ENCODE assay signal across 8 cellular contexts in the genomic region with DNA sequence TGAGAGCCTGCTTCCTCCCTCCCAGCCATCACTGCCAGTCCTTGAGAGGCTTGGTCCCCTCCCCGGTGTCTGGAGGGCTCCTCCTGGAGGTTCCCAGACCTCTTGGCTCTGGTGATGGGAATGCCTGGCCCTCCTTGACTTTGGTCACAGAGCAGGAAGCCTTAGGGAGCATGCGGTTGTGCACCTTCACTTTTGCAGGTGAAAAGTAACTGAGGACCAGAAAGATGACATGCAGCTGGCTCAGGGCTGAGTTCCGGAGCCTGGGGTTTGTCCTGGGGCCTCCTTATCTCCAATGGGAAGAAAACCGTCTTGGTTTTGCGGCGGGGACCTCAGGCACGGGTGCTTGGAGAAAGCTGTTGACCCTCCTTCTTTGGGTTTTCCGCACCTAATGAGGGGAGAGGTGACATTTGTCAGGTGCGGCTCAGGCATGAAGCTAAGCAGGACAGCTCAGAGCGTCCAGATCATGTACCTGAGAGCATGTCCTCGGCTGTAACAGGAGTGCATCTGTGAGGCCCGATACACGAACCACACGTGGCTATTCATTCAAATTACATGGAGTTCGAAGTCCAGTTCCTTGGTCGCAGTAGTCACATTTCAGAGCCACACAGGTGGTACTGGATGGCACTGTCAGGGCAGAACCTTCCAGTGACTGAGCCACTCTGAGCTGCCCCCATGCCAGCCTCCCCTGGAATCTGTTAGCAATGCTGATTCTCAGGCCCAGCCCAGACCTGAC. TPM values are rescaled to one million over a fixed set of nuclear protein-coding genes. Genes with fewer than 3 reads are reported as not detected.
A peak's percentile ranks its signal among the peaks of the same experiment; 100 is the strongest.
DNase-seq lines count a peak whose midpoint lies in the region; ATAC-seq lines count a peak whose summit lies in the region.

No MANE protein-coding gene starts in this region.

- no peaks in the 10 kb centered on the region for H3K9me3 ChIP-seq in stomach smooth muscle (ENCODE audit: control insufficient read depth in 2 of 2, low read length in 2 of 2)

- ATAC-seq in activated CD4-positive, alpha-beta T cell treated with anti-CD3 and anti-CD28 coated beads for 36 hours = no peak
- ATAC-seq in left colon (peak; percentile 48), GM21717 (IDR thresholded peaks at IDR 0.05; ENCODE audit: unreplicated experiment) (no peak)

- H3K9ac ChIP-seq in stomach smooth muscle (ENCODE audit: low read length in 2 of 2) = no peak overlapping the region

- H3K27me3 Mint-ChIP-seq in activated CD4-positive, alpha-beta T cell treated with anti-CD3 and anti-CD28 coated beads for 36 hours = no peaks in the 10 kb centered on the region

- H3K4me1 ChIP-seq in stomach smooth muscle (ENCODE audit: control insufficient read depth, insufficient read depth, low read length) = peaks cover 6% of the 10 kb centered on the region

- H3K27ac Mint-ChIP-seq in activated CD4-positive, alpha-beta T cell treated with anti-CD3 and anti-CD28 coated beads for 36 hours = peak overlapping the region; percentile 97

- H3K9me3 Mint-ChIP-seq in activated CD4-positive, alpha-beta T cell treated with anti-CD3 and anti-CD28 coated beads for 36 hours (ENCODE audit: low read depth) = peaks cover 2% of the 10 kb centered on the region

- peaks cover 4 to 5% of the 10 kb centered on the region in 2 donors for H3K27me3 ChIP-seq in stomach smooth muscle (ENCODE audit: control insufficient read depth in 1 of 2, insufficient read depth in 2 of 2, low read length in 2 of 2)

- no peaks in the 10 kb centered on the region for H3K36me3 ChIP-seq in stomach smooth muscle (ENCODE audit: control insufficient read depth in 2 of 2, insufficient read depth in 2 of 2, low read length in 2 of 2)

- H3K4me1 Mint-ChIP-seq in activated CD4-positive, alpha-beta T cell treated with anti-CD3 and anti-CD28 coated beads for 36 hours = peaks cover 50% of the 10 kb centered on the region

- DNase-seq in activated CD4-positive, alpha-beta T cell treated with anti-CD3 and anti-CD28 coated beads for 36 hours = no peak
- no peak for DNase-seq in activated CD4-positive, alpha-beta T cell treated with anti-CD3 and anti-CD28 coated beads, Interleukin-2, amount 50 U/mL, for 1 hour
- peak; percentile 85 for DNase-seq in SW480 (ENCODE audit: low spot score)
- DNase-seq in left colon = no peak
- no peak for DNase-seq in dermis blood vessel endothelial cell
- DNase-seq in NK-92 treated with Interleukin-12 subunit alpha and Interleukin-12 subunit beta, amount 100 ng/mL, for 24 hours (lab: John Stamatoyannopoulos, UW) = no peak

- H3K4me3 ChIP-seq in stomach smooth muscle (ENCODE audit: low read length in 2 of 2) = peak overlapping the region; percentile 4 to 66

- CTCF ChIA-PET in activated CD4-positive, alpha-beta T cell treated with anti-CD3 and anti-CD28 coated beads for 36 hours (lab: Charles Lee) = interaction anchor here (0.8 to 1.1 kb wide), 3 partner anchors 11 to 79 kb away, joined by 3 to 4 read pairs (median 3); no protein-coding TSS in a partner anchor

- peaks cover 13% of the 10 kb centered on the region for H3K36me3 Mint-ChIP-seq in activated CD4-positive, alpha-beta T cell treated with anti-CD3 and anti-CD28 coated beads for 36 hours (ENCODE audit: low read depth)

- H3K4me3 Mint-ChIP-seq in activated CD4-positive, alpha-beta T cell treated with anti-CD3 and anti-CD28 coated beads for 36 hours = peak overlapping the region; percentile 77

- H3K27ac ChIP-seq in stomach smooth muscle (ENCODE audit: low read length) = peak overlapping the region; percentile 31

- intact Hi-C loops in activated CD4-positive, alpha-beta T cell treated with anti-CD3 and anti-CD28 coated beads for 36 hours (cut with DNase I, micrococcal nuclease) = loop anchor here in 1 of 2 experiments (5.0 to 10.0 kb wide), 4 partner anchors 516 to 1611 kb away; partner anchors contain the start of genes PKNOX1, PRDM15 and UBASH3A
- intact Hi-C loops in left colon (cut with DNase I, micrococcal nuclease) = no loop called here

- POLR2A ChIA-PET in activated CD4-positive, alpha-beta T cell treated with anti-CD3 and anti-CD28 coated beads for 36 hours (lab: Charles Lee) = interaction anchor here (2.3 kb wide), 1 partner anchor 9 kb away, joined by 8 read pairs; no protein-coding TSS in a partner anchor

RNA-seq across cellular contexts. Expression of gene MX2, which starts 0.6 kb away (rescaled TPM):
- 10 to 100 TPM; 30.7 to 40.4 TPM for total RNA-seq in activated CD4-positive, alpha-beta T cell treated with anti-CD3 and anti-CD28 coated beads for 36 hours
- total RNA-seq in left colon (1 to 10 TPM; 3.8 TPM), dermis blood vessel endothelial cell (0.19 and 0.85 TPM in 2 replicates)

RNA-seq across cellular contexts. Expression of gene FAM3B, which starts 44.6 kb away (rescaled TPM):
- total RNA-seq in activated CD4-positive, alpha-beta T cell treated with anti-CD3 and anti-CD28 coated beads for 36 hours = not detected
- 1 to 10 TPM in 1 of 2 donors, under 1 TPM in 1; 0.98 to 1.2 TPM for total RNA-seq in left colon
- not detected in 2 replicates for total RNA-seq in dermis blood vessel endothelial cell

Comparison
In these comparisons a context has a peak if more than half of its experiments do, and no peak if none do; other contexts are left out.
1. RNA of gene MX2, which starts 0.6 kb away (total RNA-seq): 30.7 to 40.4 TPM in activated CD4-positive, alpha-beta T cell treated with anti-CD3 and anti-CD28 coated beads for 36 hours; 3.8 TPM in left colon and 0.19 to 0.85 TPM in dermis blood vessel endothelial cell; every median in the first group is over 4 times any median in the second.